In the genomic region with DNA sequence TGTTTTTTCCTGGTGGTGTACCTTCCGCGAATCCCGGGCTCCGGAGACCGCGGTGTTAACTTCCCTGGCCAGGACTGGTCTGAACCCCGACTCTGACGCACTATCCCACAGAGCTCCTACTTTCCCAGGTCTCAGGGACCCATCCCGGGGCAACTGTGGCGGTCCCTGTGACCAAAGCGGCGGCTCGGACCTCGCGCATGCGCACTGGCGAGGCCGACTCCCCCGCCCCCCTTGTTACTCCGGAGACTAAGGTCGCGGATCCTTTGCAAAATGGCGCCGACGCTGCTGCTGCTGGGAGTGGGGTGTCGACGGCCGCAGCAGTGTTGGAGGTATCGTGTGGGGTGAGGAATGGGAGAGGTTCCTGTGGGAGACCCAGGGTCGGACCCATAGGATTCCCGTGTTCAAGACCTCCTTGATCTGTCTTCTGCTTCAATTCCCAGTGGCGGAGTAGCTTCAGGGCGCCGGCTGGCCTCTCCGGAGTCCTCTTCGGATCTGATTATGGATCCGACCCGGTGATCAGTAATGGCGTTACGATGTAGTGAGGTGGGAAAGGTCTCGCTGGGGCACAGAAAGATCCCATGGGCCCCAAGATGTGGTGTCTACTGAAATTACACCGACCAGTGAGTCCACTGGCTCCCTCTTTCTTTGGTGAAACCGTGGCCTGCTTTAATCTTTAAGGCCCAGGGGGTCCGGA, we compare ENCODE assay signal across 9 cellular contexts.
DNase-seq lines count a peak whose midpoint lies in the region; ATAC-seq and TF ChIP-seq lines count a peak whose summit lies in the region.
"Had no signal": no experiment of that assay in that cellular context is flagged by ENCODE, and none has a peak within 500 bp of the region (broad histone marks: within the 10 kb centered on the region; RNA-seq: fewer than 3 reads in every experiment).

No MANE protein-coding gene starts in this region.

- TF ChIP-seq CTCF in activated CD8-positive, alpha-beta T cell treated with anti-CD3 and anti-CD28 coated beads for 36 hours (IDR thresholded peaks at IDR 0.05), result no peak
- TF ChIP-seq CTCF in heart left ventricle (IDR thresholded peaks at IDR 0.05) (no peak), progenitor cell of endocrine pancreas (IDR thresholded peaks at IDR 0.05; ENCODE audit: unreplicated experiment) (no peak), MM.1S (IDR thresholded peaks at IDR 0.05; ENCODE audit: low read length) (no peak)

- POLR2A ChIA-PET in activated CD8-positive, alpha-beta T cell treated with anti-CD3 and anti-CD28 coated beads for 36 hours (lab: Charles Lee), result no interaction called here

- H2AFZ ChIP-seq in MM.1S (ENCODE audit: low read length), result no peak overlapping the region

- peaks cover 3% of the 10 kb centered on the region for H3K9me3 Mint-ChIP-seq in activated CD8-positive, alpha-beta T cell treated with anti-CD3 and anti-CD28 coated beads for 36 hours
- H3K9me3 Mint-ChIP-seq in progenitor cell of endocrine pancreas (ENCODE audit: low read depth), result peaks cover 20% of the 10 kb centered on the region

- intact Hi-C loops in activated CD8-positive, alpha-beta T cell treated with anti-CD3 and anti-CD28 coated beads for 36 hours (cut with micrococcal nuclease), result no loop called here
- intact Hi-C loops in heart left ventricle (cut with DNase I), result no loop called here

- DNase-seq in DMS114 treated with DMSO at 0.1 percent for 48 hours (lab: John Stamatoyannopoulos, UW; ENCODE audit: unreplicated experiment) (peak; percentile 24), heart left ventricle (peak; percentile 53 to 83 (median 80)), progenitor cell of endocrine pancreas (ENCODE audit: low spot score, unreplicated experiment) (peak; percentile 47), MM.1S (no peak), T-helper 1 cell (no peak)
- no peak for DNase-seq in activated CD8-positive, alpha-beta T cell treated with anti-CD3 and anti-CD28 coated beads for 36 hours
- DNase-seq: erythroblast had no signal

- no peaks in the 10 kb centered on the region for H3F3A ChIP-seq in MM.1S (ENCODE audit: insufficient read depth, low read length)

- no peaks in the 10 kb centered on the region for H3K4me1 Mint-ChIP-seq in activated CD8-positive, alpha-beta T cell treated with anti-CD3 and anti-CD28 coated beads for 36 hours (ENCODE audit: low read depth)
- H3K4me1 Mint-ChIP-seq in progenitor cell of endocrine pancreas (ENCODE audit: low read depth), result no peaks in the 10 kb centered on the region

- H3K9me3 ChIP-seq in heart left ventricle, result peaks cover 0 to 12% (median 0%) of the 10 kb centered on the region in 12 donors
- H3K9me3 ChIP-seq in MM.1S (replicated peaks; ENCODE audit: insufficient read depth, low read length), result no peaks in the 10 kb centered on the region

- no peaks in the 10 kb centered on the region for H3K9me2 ChIP-seq in MM.1S (replicated peaks; ENCODE audit: insufficient read depth, low read length)

- H3K27ac Mint-ChIP-seq in activated CD8-positive, alpha-beta T cell treated with anti-CD3 and anti-CD28 coated beads for 36 hours, result no peak overlapping the region
- peak overlapping the region; percentile 94 for H3K27ac Mint-ChIP-seq in progenitor cell of endocrine pancreas

- no peaks in the 10 kb centered on the region for H3K27me3 Mint-ChIP-seq in activated CD8-positive, alpha-beta T cell treated with anti-CD3 and anti-CD28 coated beads for 36 hours
- H3K27me3 Mint-ChIP-seq in progenitor cell of endocrine pancreas, result no peaks in the 10 kb centered on the region

- H3K9ac ChIP-seq in MM.1S (ENCODE audit: low read length), result no peak overlapping the region

- H3K4me2 ChIP-seq in MM.1S (ENCODE audit: low read depth, low read length), result no peak overlapping the region

- no peaks in the 10 kb centered on the region for H4K20me1 ChIP-seq in MM.1S (ENCODE audit: insufficient read depth, low read length)

- 27 to 52% (median 47%) methylated on average over 24 to 44 of the region's 44 CpGs for WGBS in heart left ventricle, 4 donors

- CTCF ChIA-PET in activated CD8-positive, alpha-beta T cell treated with anti-CD3 and anti-CD28 coated beads for 36 hours (lab: Charles Lee), result no interaction called here

- H3K4me3 ChIP-seq in heart left ventricle (peak overlapping the region; percentile 11 to 84 (median 60)), MM.1S (ENCODE audit: low read length) (no peak overlapping the region)

- H3K79me2 ChIP-seq in MM.1S (ENCODE audit: low read length), result no peaks in the 10 kb centered on the region

- peak overlapping the region; percentile 46 for H3K4me3 Mint-ChIP-seq in activated CD8-positive, alpha-beta T cell treated with anti-CD3 and anti-CD28 coated beads for 36 hours
- peak overlapping the region; percentile 88 for H3K4me3 Mint-ChIP-seq in progenitor cell of endocrine pancreas (ENCODE audit: low read depth)

- H3K36me3 ChIP-seq in heart left ventricle (no peaks in the 10 kb centered on the region), MM.1S (replicated peaks; ENCODE audit: insufficient read depth, low read length) (no peaks in the 10 kb centered on the region)

- peaks cover 4% of the 10 kb centered on the region for H3K36me3 Mint-ChIP-seq in activated CD8-positive, alpha-beta T cell treated with anti-CD3 and anti-CD28 coated beads for 36 hours (ENCODE audit: low read depth)
- H3K36me3 Mint-ChIP-seq in progenitor cell of endocrine pancreas (ENCODE audit: insufficient read depth), result peaks cover 7% of the 10 kb centered on the region

- H3K27me3 ChIP-seq in heart left ventricle (no peaks in the 10 kb centered on the region), MM.1S (replicated peaks; ENCODE audit: insufficient read depth, low read length) (no peaks in the 10 kb centered on the region)

- ATAC-seq in activated CD8-positive, alpha-beta T cell treated with anti-CD3 and anti-CD28 coated beads for 36 hours, result no peak
- peak; percentile 73 to 93 (median 87) for ATAC-seq in heart left ventricle
- no peak for ATAC-seq in HG03159 (IDR thresholded peaks at IDR 0.05; ENCODE audit: unreplicated experiment)
- ATAC-seq in HG03520 (IDR thresholded peaks at IDR 0.05; ENCODE audit: unreplicated experiment), result no peak

- H3K27ac ChIP-seq in heart left ventricle (peak overlapping the region in 7 of 12 donors; percentile 8 to 75 (median 68)), MM.1S (ENCODE audit: low read length) (no peak overlapping the region)

- peak in 1 of 2 donors; percentile 44 for TF ChIP-seq POLR2A in heart left ventricle (IDR thresholded peaks at IDR 0.05)

- H3K4me1 ChIP-seq in heart left ventricle (peaks cover 0 to 5% (median 0%) of the 10 kb centered on the region in 12 donors), MM.1S (ENCODE audit: low read length) (no peaks in the 10 kb centered on the region)

Comparison
In these comparisons a context has a peak if more than half of its experiments do, and no peak if none do; other contexts are left out.
1. DNase-seq: peak in DMS114 treated with DMSO at 0.1 percent for 48 hours (single experiment), heart left ventricle (5 of 5) and progenitor cell of endocrine pancreas (single experiment); none in activated CD8-positive, alpha-beta T cell treated with anti-CD3 and anti-CD28 coated beads for 36 hours (single experiment), MM.1S (single experiment) and T-helper 1 cell (0 of 5).
2. ATAC-seq: peak in heart left ventricle (4 of 4); none in activated CD8-positive, alpha-beta T cell treated with anti-CD3 and anti-CD28 coated beads for 36 hours (single experiment), HG03159 (single experiment) and HG03520 (single experiment).